ENCODE assay signal across 1 cellular context in genomic region chr11:128294685-128295079, GRCh38.
TF ChIP-seq lines count a peak whose summit lies in the region.

No MANE protein-coding gene starts in this region.

TF ChIP-seq in IMR-90, 13 proteins besides CTCF, POLR2A, EP300 and RAD21 (continued from another document):
- TF ChIP-seq MAFK (IDR thresholded peaks at IDR 0.05; ENCODE audit: low read depth, low read length) (no peak), CEBPB (IDR thresholded peaks at IDR 0.05; ENCODE audit: low read depth, low read length) (no peak), BHLHE40 (IDR thresholded peaks at IDR 0.05; ENCODE audit: low read depth, low read length) (no peak), CHD1 (IDR thresholded peaks at IDR 0.05; ENCODE audit: low read depth, low read length) (no peak), NFE2L2 (IDR thresholded peaks at IDR 0.05; ENCODE audit: low read depth, low read length) (no peak), RCOR1 (IDR thresholded peaks at IDR 0.05; ENCODE audit: insufficient replicate concordance, low read length) (no peak), MXI1 (IDR thresholded peaks at IDR 0.05; ENCODE audit: borderline replicate concordance, low read depth, low read length) (no peak), FOS (IDR thresholded peaks at IDR 0.05; ENCODE audit: low read depth, low read length) (no peak)
